28 cellular contexts compared by ENCODE assay signal in genomic region chr6:77666340-77666739, GRCh38. TPM values are rescaled to one million over a fixed set of nuclear protein-coding genes. Genes with fewer than 3 reads are reported as not detected.
"Had no signal": no experiment of that assay in that cellular context is flagged by ENCODE, and none has a peak within 500 bp of the region (broad histone marks: within the 10 kb centered on the region; RNA-seq: fewer than 3 reads in every experiment).

No MANE protein-coding gene starts in this region.

- H3K27ac Mint-ChIP-seq: stimulated activated effector memory CD8-positive, alpha-beta T cell treated with anti-CD3 and anti-CD28 coated beads, Interleukin-12 subunit alpha, Interleukin-12 subunit beta, amount 100 ng/mL, for 72 hours; stimulated activated memory B cell treated with anti-CD40 and anti-IgM and Interleukin-4, amounts not matched to agents 10 μg/mL and 1 μg/mL and 100 μg/mL, for 72 hours; stimulated activated naive B cell treated with anti-CD40 and anti-IgM and Interleukin-4, amounts not matched to agents 10 μg/mL and 1 μg/mL and 100 μg/mL, for 72 hours; stimulated activated naive CD8-positive, alpha-beta T cell treated with anti-CD3 and anti-CD28 coated beads, Interleukin-15, amount 100 ng/mL, for 72 hours; stimulated activated naive CD8-positive, alpha-beta T cell treated with anti-CD3 and anti-CD28 coated beads, Interleukin-15, Interleukin-2, amounts not matched to agents 100 ng/mL and 50 ng/mL, for 24 hours; type B pancreatic cell had no signal

- H3K27me3 ChIP-seq: stomach, suprapubic skin, testis, thyroid gland, tibial artery, tibial nerve, transverse colon, upper lobe of left lung, upper lobe of right lung, vagina had no signal

- H3K27me3 Mint-ChIP-seq: stimulated activated memory B cell treated with anti-CD40 and anti-IgM and Interleukin-4, amounts not matched to agents 10 μg/mL and 1 μg/mL and 100 μg/mL, for 72 hours; stimulated activated naive B cell treated with anti-CD40 and anti-IgM and Interleukin-4, amounts not matched to agents 10 μg/mL and 1 μg/mL and 100 μg/mL, for 72 hours; stimulated activated naive CD8-positive, alpha-beta T cell treated with anti-CD3 and anti-CD28 coated beads, Interleukin-15, amount 100 ng/mL, for 72 hours; stimulated activated naive CD8-positive, alpha-beta T cell treated with anti-CD3 and anti-CD28 coated beads, Interleukin-15, Interleukin-2, amounts not matched to agents 100 ng/mL and 50 ng/mL, for 24 hours; type B pancreatic cell had no signal

- FAIRE-seq: urothelium cell line had no signal

- H3K4me3 Mint-ChIP-seq: stimulated activated effector memory CD8-positive, alpha-beta T cell treated with anti-CD3 and anti-CD28 coated beads, Interleukin-12 subunit alpha, Interleukin-12 subunit beta, amount 100 ng/mL, for 72 hours; stimulated activated memory B cell treated with anti-CD40 and anti-IgM and Interleukin-4, amounts not matched to agents 10 μg/mL and 1 μg/mL and 100 μg/mL, for 72 hours; stimulated activated naive B cell treated with anti-CD40 and anti-IgM and Interleukin-4, amounts not matched to agents 10 μg/mL and 1 μg/mL and 100 μg/mL, for 72 hours; stimulated activated naive CD8-positive, alpha-beta T cell treated with anti-CD3 and anti-CD28 coated beads, Interleukin-15, amount 100 ng/mL, for 72 hours; stimulated activated naive CD8-positive, alpha-beta T cell treated with anti-CD3 and anti-CD28 coated beads, Interleukin-15, Interleukin-2, amounts not matched to agents 100 ng/mL and 50 ng/mL, for 24 hours; type B pancreatic cell had no signal

- H3K36me3 ChIP-seq: stomach, suprapubic skin, thoracic aorta, thyroid gland, tibial artery, tibial nerve, transverse colon, upper lobe of left lung, upper lobe of right lung, vagina had no signal

- DNase-seq: stimulated activated CD4-positive, alpha-beta T cell treated with anti-CD3 and anti-CD28 coated beads, Interleukin-2, amount 100 ng/mL, for 48 hours; stimulated activated CD4-positive, alpha-beta T cell treated with anti-CD3 and anti-CD28 coated beads, Interleukin-4, amount 100 ng/mL, for 1 hour; stimulated activated CD4-positive, alpha-beta T cell treated with anti-CD3 and anti-CD28 coated beads, Interleukin-4, amount 100 ng/mL, for 24 hours; stimulated activated CD4-positive, alpha-beta T cell treated with anti-CD3 and anti-CD28 coated beads, Interleukin-4, amount 100 ng/mL, for 4 hours; stimulated activated CD8-positive, alpha-beta memory T cell treated with anti-CD3 and anti-CD28 coated beads, Interleukin-4, amount 100 ng/mL, for 48 hours; stimulated activated naive B cell treated with anti-CD40 and anti-IgM and Interleukin-4, amounts not matched to agents 10 μg/mL and 1 μg/mL and 100 μg/mL, for 72 hours; stimulated activated naive CD4-positive, alpha-beta T cell; stimulated activated naive CD4-positive, alpha-beta T cell treated with Interleukin-2 at 50 U/mL for 16 hours; stimulated activated naive CD8-positive, alpha-beta T cell treated with anti-CD3 and anti-CD28 coated beads, Interleukin-15, amount 100 ng/mL, for 72 hours; stimulated activated naive CD8-positive, alpha-beta T cell treated with anti-CD3 and anti-CD28 coated beads, Interleukin-15, Interleukin-2, amounts not matched to agents 100 U/mL and 50 U/mL, for 24 hours; stomach; substantia nigra; testis; thyroid gland; tibial artery; transverse colon; trophoblast cell; upper lobe of right lung had no signal

- H3K4me3 ChIP-seq: stomach, suprapubic skin, testis, thoracic aorta, thyroid gland, tibial artery, tibial nerve, transverse colon, upper lobe of left lung, upper lobe of right lung, vagina had no signal

- H3K4me1 ChIP-seq: stomach, suprapubic skin, testis, thyroid gland, tibial artery, tibial nerve, transverse colon, upper lobe of left lung, upper lobe of right lung, vagina had no signal

- ATAC-seq: stimulated activated effector memory CD8-positive, alpha-beta T cell treated with anti-CD3 and anti-CD28 coated beads, Interleukin-12 subunit alpha, Interleukin-12 subunit beta, amount 100 ng/mL, for 72 hours; stimulated activated memory B cell treated with anti-CD40 and anti-IgM and Interleukin-4, amounts not matched to agents 10 μg/mL and 1 μg/mL and 100 μg/mL, for 72 hours; stimulated activated naive B cell treated with anti-CD40 and anti-IgM and Interleukin-4, amounts not matched to agents 10 μg/mL and 1 μg/mL and 100 μg/mL, for 72 hours; stimulated activated naive CD8-positive, alpha-beta T cell treated with anti-CD3 and anti-CD28 coated beads, Interleukin-15, amount 100 ng/mL, for 72 hours; stimulated activated naive CD8-positive, alpha-beta T cell treated with anti-CD3 and anti-CD28 coated beads, Interleukin-15, Interleukin-2, amounts not matched to agents 100 U/mL and 50 U/mL, for 24 hours; upper lobe of right lung had no signal

- H3K27ac ChIP-seq: stomach, suprapubic skin, testis, thoracic aorta, thyroid gland, tibial artery, tibial nerve, transverse colon, upper lobe of left lung, upper lobe of right lung, vagina had no signal

- H3K9me3 ChIP-seq: stomach, suprapubic skin, testis, thoracic aorta, thyroid gland, tibial artery, tibial nerve, transverse colon, upper lobe of left lung, upper lobe of right lung, vagina had no signal

- H3K9me3 Mint-ChIP-seq: stimulated activated naive CD8-positive, alpha-beta T cell treated with anti-CD3 and anti-CD28 coated beads, Interleukin-15, Interleukin-2, amounts not matched to agents 100 ng/mL and 50 ng/mL, for 24 hours; type B pancreatic cell had no signal

- H3K4me1 Mint-ChIP-seq: stimulated activated effector memory CD8-positive, alpha-beta T cell treated with anti-CD3 and anti-CD28 coated beads, Interleukin-12 subunit alpha, Interleukin-12 subunit beta, amount 100 ng/mL, for 72 hours; stimulated activated memory B cell treated with anti-CD40 and anti-IgM and Interleukin-4, amounts not matched to agents 10 μg/mL and 1 μg/mL and 100 μg/mL, for 72 hours; stimulated activated naive B cell treated with anti-CD40 and anti-IgM and Interleukin-4, amounts not matched to agents 10 μg/mL and 1 μg/mL and 100 μg/mL, for 72 hours; stimulated activated naive CD8-positive, alpha-beta T cell treated with anti-CD3 and anti-CD28 coated beads, Interleukin-15, amount 100 ng/mL, for 72 hours had no signal

- H3K36me3 Mint-ChIP-seq: stimulated activated effector memory CD8-positive, alpha-beta T cell treated with anti-CD3 and anti-CD28 coated beads, Interleukin-12 subunit alpha, Interleukin-12 subunit beta, amount 100 ng/mL, for 72 hours; stimulated activated memory B cell treated with anti-CD40 and anti-IgM and Interleukin-4, amounts not matched to agents 10 μg/mL and 1 μg/mL and 100 μg/mL, for 72 hours; stimulated activated naive B cell treated with anti-CD40 and anti-IgM and Interleukin-4, amounts not matched to agents 10 μg/mL and 1 μg/mL and 100 μg/mL, for 72 hours; type B pancreatic cell had no signal

RNA-seq across cellular contexts. Expression of gene MEI4, which starts 13.5 kb away (rescaled TPM):
- total RNA-seq: thoracic aorta, upper lobe of left lung, upper lobe of right lung, vagina had no signal
- polyA plus RNA-seq: stomach had no signal
